8 cellular contexts compared by ENCODE assay signal in genomic region chr10:30687698-30688213, GRCh38. TPM values are rescaled to one million over a fixed set of nuclear protein-coding genes. Genes with fewer than 3 reads are reported as not detected.
DNase-seq lines count a peak whose midpoint lies in the region; ATAC-seq and TF ChIP-seq lines count a peak whose summit lies in the region.

No MANE protein-coding gene starts in this region.

- H3K27ac Mint-ChIP-seq in T-cell = no peak overlapping the region

- DNase-seq in BE2C (peak; percentile 85), NAMALWA (ENCODE audit: low spot score) (peak; percentile 82), T-cell (peak; percentile 29 to 86 (median 67)), cardiac septum (ENCODE audit: low spot score) (peak; percentile 81), putamen (ENCODE audit: low spot score) (peak; percentile 51)
- peak; percentile 68 for DNase-seq in activated naive CD8-positive, alpha-beta T cell treated with anti-CD3 and anti-CD28 coated beads, Interleukin-2, amount 50 U/mL, for 16 hours (ENCODE audit: low read depth, low spot score)

- H3K9me3 ChIP-seq in BE2C = no peaks in the 10 kb centered on the region

- POLR2A ChIA-PET in T-cell (lab: Charles Lee) = no interaction called here

- H3K9me3 Mint-ChIP-seq in T-cell = no peaks in the 10 kb centered on the region

- peak; percentile 95 for TF ChIP-seq CTCF in BE2C (IDR thresholded peaks at IDR 0.05; ENCODE audit: low read depth, low read length)

- H3K27me3 Mint-ChIP-seq in T-cell = peaks cover 12 to 33% of the 10 kb centered on the region in 2 donors

- no peaks in the 10 kb centered on the region for H3K36me3 ChIP-seq in BE2C

- no peaks in the 10 kb centered on the region for H3K4me1 ChIP-seq in BE2C

- intact Hi-C loops in cardiac septum (cut with DNase I) = no loop called here

- no peak overlapping the region for H3K4me3 ChIP-seq in BE2C (ENCODE audit: low read depth, low read length)

- peaks cover 0 to 15% (median 9%) of the 10 kb centered on the region in 3 donors for H3K4me1 Mint-ChIP-seq in T-cell

- H3K36me3 Mint-ChIP-seq in T-cell = no peaks in the 10 kb centered on the region

- CTCF ChIA-PET in T-cell (lab: Charles Lee) = interaction anchor here (0.6 to 2.5 kb wide), 35 partner anchors 10 to 1582 kb away, joined by 3 to 35 read pairs (median 4); no protein-coding TSS in a partner anchor

- no peak overlapping the region for H3K4me3 Mint-ChIP-seq in T-cell

- ATAC-seq in GM19455 (IDR thresholded peaks at IDR 0.05; ENCODE audit: unreplicated experiment) (peak; percentile 75), T-cell (replicated peaks in 1 of 4) (peak; percentile 63 to 80 (median 75)), HG03571 (IDR thresholded peaks at IDR 0.05; ENCODE audit: unreplicated experiment) (no peak)

- no peaks in the 10 kb centered on the region for H3K27me3 ChIP-seq in BE2C

RNA-seq across cellular contexts. Expression of gene LYZL2, which starts 58.2 kb away (rescaled TPM):
- not detected for polyA plus RNA-seq in BE2C (2012; ENCODE audit: insufficient read depth, insufficient read length, low read depth)
- total RNA-seq in T-cell (not detected), cardiac septum (not detected)
